6 cellular contexts compared by ENCODE assay signal in genomic region chr2:127529416-127529815, GRCh38. TPM values are rescaled to one million over a fixed set of nuclear protein-coding genes. Genes with fewer than 3 reads are reported as not detected.
DNase-seq lines count a peak whose midpoint lies in the region; TF ChIP-seq lines count a peak whose summit lies in the region.
"Not testable (repeated sequence)": the region's sequence is repeated elsewhere in the genome, so short reads cannot be mapped to it uniquely, and the experiment has no call there.
"Had no signal": no experiment of that assay in that cellular context is flagged by ENCODE, and none has a peak within 500 bp of the region (broad histone marks: within the 10 kb centered on the region; RNA-seq: fewer than 3 reads in every experiment).

No MANE protein-coding gene starts in this region.

- not testable (repeated sequence) for H3K4me2 ChIP-seq in trophoblast cell (ENCODE audit: low read length)

- not testable (repeated sequence) for H3K27me3 ChIP-seq in endodermal cell (ENCODE audit: control insufficient read depth, insufficient read depth, low read length, poor library complexity, severe bottlenecking); trophoblast cell (ENCODE audit: insufficient read depth, low read length)

- TF ChIP-seq CTCF in HFFc6 (IDR thresholded peaks at IDR 0.05); endodermal cell (conservative IDR thresholded peaks at IDR 0.05): not testable (repeated sequence)

- not testable (repeated sequence) for H3K18ac ChIP-seq in trophoblast cell (ENCODE audit: low read length)

- not testable (repeated sequence) for H3K14ac ChIP-seq in trophoblast cell (ENCODE audit: low read length)

- H2BK12ac ChIP-seq in trophoblast cell (ENCODE audit: low read length): not testable (repeated sequence)

- H4K12ac ChIP-seq in trophoblast cell (ENCODE audit: low read depth, low read length): not testable (repeated sequence)

- not testable (repeated sequence) for H3K23ac ChIP-seq in trophoblast cell (ENCODE audit: low read length)

- not testable (repeated sequence) for H2BK5ac ChIP-seq in trophoblast cell (ENCODE audit: low read depth, low read length, poor library complexity)

- H3K36me3 Mint-ChIP-seq in HFFc6 (ENCODE audit: low read depth); endodermal cell (ENCODE audit: low read depth): not testable (repeated sequence)

- 97% methylated on average over 2 of the region's 2 CpGs; no CpG with 5 or more reads in 1 of the 2 experiments for WGBS in endodermal cell (ENCODE audit: insufficient coverage in 1 of 2, insufficient read length in 1 of 2), 2 experiments
- no CpG with 5 or more reads among the region's 2 CpGs for WGBS in trophoblast cell (ENCODE audit: extremely low coverage, insufficient coverage, insufficient read length)

- not testable (repeated sequence) for H3K4ac ChIP-seq in trophoblast cell (ENCODE audit: low read depth, low read length)

- H3K27me3 Mint-ChIP-seq in HFFc6 (ENCODE audit: insufficient read depth); endodermal cell (ENCODE audit: insufficient read depth): not testable (repeated sequence)

- H3K79me1 ChIP-seq in trophoblast cell (ENCODE audit: low read length): peaks cover 16% of the 10 kb centered on the region

- H3K9ac ChIP-seq in endodermal cell (ENCODE audit: extremely low read depth, low read length, poor library complexity, severe bottlenecking); trophoblast cell (ENCODE audit: low read length): not testable (repeated sequence)

- not testable (repeated sequence) for H2AK5ac ChIP-seq in trophoblast cell (ENCODE audit: low read length)

- H3K4me1 Mint-ChIP-seq in HFFc6 (ENCODE audit: low read depth) (peaks cover 41% of the 10 kb centered on the region), endodermal cell (peaks cover 21% of the 10 kb centered on the region)

- not testable (repeated sequence) for H3K27ac ChIP-seq in endodermal cell (ENCODE audit: low read depth, low read length); trophoblast cell (ENCODE audit: low read depth, low read length)

- not testable (repeated sequence) for H4K91ac ChIP-seq in trophoblast cell (ENCODE audit: low read depth, low read length)

- peaks cover 16% of the 10 kb centered on the region for H3K79me2 ChIP-seq in trophoblast cell (ENCODE audit: control insufficient read depth, insufficient read depth, low read length, poor library complexity)

- not testable (repeated sequence) for H3K4me1 ChIP-seq in endodermal cell (ENCODE audit: control insufficient read depth, insufficient read depth, low read length); trophoblast cell (ENCODE audit: control insufficient read depth in 1 of 2, insufficient read depth in 2 of 2, low read length in 2 of 2)

- H4K8ac ChIP-seq in trophoblast cell (ENCODE audit: low read depth, low read length): not testable (repeated sequence)

- H3K9me3 Mint-ChIP-seq in HFFc6: not testable (repeated sequence)
- H3K9me3 Mint-ChIP-seq in endodermal cell: peaks cover 12% of the 10 kb centered on the region

- not testable (repeated sequence) for H3K36me3 ChIP-seq in endodermal cell (ENCODE audit: control insufficient read depth, insufficient read depth, low read length); trophoblast cell (ENCODE audit: control insufficient read depth in 1 of 2, insufficient read depth in 2 of 2, low read length in 2 of 2)

- H2AFZ ChIP-seq in trophoblast cell (ENCODE audit: insufficient read depth, low read length, poor library complexity): not testable (repeated sequence)

- H3K4me3 ChIP-seq in endodermal cell (ENCODE audit: low read length): peak overlapping the region; percentile 26
- H3K4me3 ChIP-seq in trophoblast cell (ENCODE audit: low read depth, low read length): not testable (repeated sequence)

- not testable (repeated sequence) for H2BK120ac ChIP-seq in trophoblast cell (ENCODE audit: insufficient read depth, low read length, poor library complexity)

- H3K9me3 ChIP-seq in endodermal cell (ENCODE audit: control insufficient read depth, low read length): peaks cover 15% of the 10 kb centered on the region
- not testable (repeated sequence) for H3K9me3 ChIP-seq in trophoblast cell (ENCODE audit: insufficient read depth, low read depth, low read length)

- DNase-seq in EH (ENCODE audit: low read depth): peak; percentile 54
- DNase-seq in ELR (ENCODE audit: low read depth): peak; percentile 47
- peak; percentile 20 for DNase-seq in HFFc6
- DNase-seq in endodermal cell: not testable (repeated sequence)
- DNase-seq in trophoblast cell: peak; percentile 48 to 63

- not testable (repeated sequence) for H3K4me3 Mint-ChIP-seq in HFFc6, endodermal cell

- peak overlapping the region; percentile 56 for H3K27ac Mint-ChIP-seq in HFFc6
- H3K27ac Mint-ChIP-seq in endodermal cell: not testable (repeated sequence)

RNA-seq across cellular contexts. Expression of gene IWS1, which starts 3.1 kb away (rescaled TPM):
- total RNA-seq in HFFc6 (2021; fragmentation: NEBNext Ultra II Directional; extraction: Animal tissue kit (Norgen Biotek cat#: 25700)): 10 to 100 TPM; 34.7 to 44.6 (median 38.3) TPM
- 100 to 1,000 TPM in 1 of 2 donors, 10 to 100 TPM in 1; 91.4 to 107 TPM for total RNA-seq in endodermal cell
- 77.9 TPM for polyA plus RNA-seq in endodermal cell (2013, experiment 1 of 2)
- 85.8 TPM for polyA plus RNA-seq in endodermal cell (2013, experiment 2 of 2)
- 66.1 and 67.8 TPM in 2 replicates for polyA plus RNA-seq in trophoblast cell (2013)

RNA-seq across cellular contexts. Expression of gene MYO7B, which starts 6.1 kb away (rescaled TPM):
- total RNA-seq in HFFc6 (2021; fragmentation: NEBNext Ultra II Directional; extraction: Animal tissue kit (Norgen Biotek cat#: 25700)): 1 to 10 TPM in 2 of 6 experiments, under 1 TPM in 4; 0.74 to 1.3 (median 0.98) TPM
- under 1 TPM in 1 of 2 donors, not detected in 1; 0.11 TPM for total RNA-seq in endodermal cell
- not detected for polyA plus RNA-seq in endodermal cell (2013, experiment 1 of 2)
- not detected for polyA plus RNA-seq in endodermal cell (2013, experiment 2 of 2)
- 0.21 and 0.35 TPM in 2 replicates for polyA plus RNA-seq in trophoblast cell (2013)
- total RNA-seq: G401 had no signal
